ENCODE assay signal across 2 cellular contexts in the genomic region with DNA sequence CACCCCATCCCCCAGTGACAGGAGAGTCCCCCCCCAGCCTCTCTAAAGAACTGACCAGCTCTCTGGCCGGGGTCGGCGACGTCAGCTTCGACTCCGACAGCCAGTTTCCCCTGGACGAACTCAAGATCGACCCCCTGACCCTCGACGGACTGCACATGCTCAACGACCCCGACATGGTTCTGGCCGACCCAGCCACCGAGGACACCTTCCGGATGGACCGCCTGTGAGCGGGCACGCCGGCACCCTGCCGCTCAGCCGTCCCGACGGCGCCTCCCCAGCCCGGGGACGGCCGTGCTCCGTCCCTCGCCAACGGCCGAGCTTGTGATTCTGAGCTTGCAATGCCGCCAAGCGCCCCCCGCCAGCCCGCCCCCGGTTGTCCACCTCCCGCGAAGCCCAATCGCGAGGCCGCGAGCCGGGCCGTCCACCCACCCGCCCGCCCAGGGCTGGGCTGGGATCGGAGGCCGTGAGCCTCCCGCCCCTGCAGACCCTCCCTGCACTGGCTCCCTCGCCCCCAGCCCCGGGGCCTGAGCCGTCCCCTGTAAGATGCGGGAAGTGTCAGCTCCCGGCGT.
TF ChIP-seq lines count a peak whose summit lies in the region.

No MANE protein-coding gene starts in this region.

TF ChIP-seq in GM23338, 12 proteins besides CTCF, POLR2A, EP300 and RAD21:
- TF ChIP-seq JUNB (IDR thresholded peaks at IDR 0.05; ENCODE audit: unreplicated experiment) (no peak), EZH2 (IDR thresholded peaks at IDR 0.05; ENCODE audit: low read depth, unreplicated experiment) (no peak), NANOG (IDR thresholded peaks at IDR 0.05; ENCODE audit: borderline replicate concordance) (no peak), ZNF331 (CRISPR knock-in tag; IDR thresholded peaks at IDR 0.05; ENCODE audit: low read depth) (no peak), CREB1 (CRISPR knock-in tag; IDR thresholded peaks at IDR 0.05; ENCODE audit: low read depth) (no peak), STAT1 (IDR thresholded peaks at IDR 0.05; ENCODE audit: unreplicated experiment) (no peak), POLR2AphosphoS5 (IDR thresholded peaks at IDR 0.05; ENCODE audit: low read depth) (no peak), ZNF114 (CRISPR knock-in tag; IDR thresholded peaks at IDR 0.05) (no peak)
- TF ChIP-seq, protein P1, sequence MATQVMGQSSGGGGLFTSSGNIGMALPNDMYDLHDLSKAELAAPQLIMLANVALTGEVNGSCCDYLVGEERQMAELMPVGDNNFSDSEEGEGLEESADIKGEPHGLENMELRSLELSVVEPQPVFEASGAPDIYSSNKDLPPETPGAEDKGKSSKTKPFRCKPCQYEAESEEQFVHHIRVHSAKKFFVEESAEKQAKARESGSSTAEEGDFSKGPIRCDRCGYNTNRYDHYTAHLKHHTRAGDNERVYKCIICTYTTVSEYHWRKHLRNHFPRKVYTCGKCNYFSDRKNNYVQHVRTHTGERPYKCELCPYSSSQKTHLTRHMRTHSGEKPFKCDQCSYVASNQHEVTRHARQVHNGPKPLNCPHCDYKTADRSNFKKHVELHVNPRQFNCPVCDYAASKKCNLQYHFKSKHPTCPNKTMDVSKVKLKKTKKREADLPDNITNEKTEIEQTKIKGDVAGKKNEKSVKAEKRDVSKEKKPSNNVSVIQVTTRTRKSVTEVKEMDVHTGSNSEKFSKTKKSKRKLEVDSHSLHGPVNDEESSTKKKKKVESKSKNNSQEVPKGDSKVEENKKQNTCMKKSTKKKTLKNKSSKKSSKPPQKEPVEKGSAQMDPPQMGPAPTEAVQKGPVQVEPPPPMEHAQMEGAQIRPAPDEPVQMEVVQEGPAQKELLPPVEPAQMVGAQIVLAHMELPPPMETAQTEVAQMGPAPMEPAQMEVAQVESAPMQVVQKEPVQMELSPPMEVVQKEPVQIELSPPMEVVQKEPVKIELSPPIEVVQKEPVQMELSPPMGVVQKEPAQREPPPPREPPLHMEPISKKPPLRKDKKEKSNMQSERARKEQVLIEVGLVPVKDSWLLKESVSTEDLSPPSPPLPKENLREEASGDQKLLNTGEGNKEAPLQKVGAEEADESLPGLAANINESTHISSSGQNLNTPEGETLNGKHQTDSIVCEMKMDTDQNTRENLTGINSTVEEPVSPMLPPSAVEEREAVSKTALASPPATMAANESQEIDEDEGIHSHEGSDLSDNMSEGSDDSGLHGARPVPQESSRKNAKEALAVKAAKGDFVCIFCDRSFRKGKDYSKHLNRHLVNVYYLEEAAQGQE (IDR thresholded peaks at IDR 0.05; ENCODE audit: unreplicated experiment) = no peak
- TF ChIP-seq, protein P2, sequence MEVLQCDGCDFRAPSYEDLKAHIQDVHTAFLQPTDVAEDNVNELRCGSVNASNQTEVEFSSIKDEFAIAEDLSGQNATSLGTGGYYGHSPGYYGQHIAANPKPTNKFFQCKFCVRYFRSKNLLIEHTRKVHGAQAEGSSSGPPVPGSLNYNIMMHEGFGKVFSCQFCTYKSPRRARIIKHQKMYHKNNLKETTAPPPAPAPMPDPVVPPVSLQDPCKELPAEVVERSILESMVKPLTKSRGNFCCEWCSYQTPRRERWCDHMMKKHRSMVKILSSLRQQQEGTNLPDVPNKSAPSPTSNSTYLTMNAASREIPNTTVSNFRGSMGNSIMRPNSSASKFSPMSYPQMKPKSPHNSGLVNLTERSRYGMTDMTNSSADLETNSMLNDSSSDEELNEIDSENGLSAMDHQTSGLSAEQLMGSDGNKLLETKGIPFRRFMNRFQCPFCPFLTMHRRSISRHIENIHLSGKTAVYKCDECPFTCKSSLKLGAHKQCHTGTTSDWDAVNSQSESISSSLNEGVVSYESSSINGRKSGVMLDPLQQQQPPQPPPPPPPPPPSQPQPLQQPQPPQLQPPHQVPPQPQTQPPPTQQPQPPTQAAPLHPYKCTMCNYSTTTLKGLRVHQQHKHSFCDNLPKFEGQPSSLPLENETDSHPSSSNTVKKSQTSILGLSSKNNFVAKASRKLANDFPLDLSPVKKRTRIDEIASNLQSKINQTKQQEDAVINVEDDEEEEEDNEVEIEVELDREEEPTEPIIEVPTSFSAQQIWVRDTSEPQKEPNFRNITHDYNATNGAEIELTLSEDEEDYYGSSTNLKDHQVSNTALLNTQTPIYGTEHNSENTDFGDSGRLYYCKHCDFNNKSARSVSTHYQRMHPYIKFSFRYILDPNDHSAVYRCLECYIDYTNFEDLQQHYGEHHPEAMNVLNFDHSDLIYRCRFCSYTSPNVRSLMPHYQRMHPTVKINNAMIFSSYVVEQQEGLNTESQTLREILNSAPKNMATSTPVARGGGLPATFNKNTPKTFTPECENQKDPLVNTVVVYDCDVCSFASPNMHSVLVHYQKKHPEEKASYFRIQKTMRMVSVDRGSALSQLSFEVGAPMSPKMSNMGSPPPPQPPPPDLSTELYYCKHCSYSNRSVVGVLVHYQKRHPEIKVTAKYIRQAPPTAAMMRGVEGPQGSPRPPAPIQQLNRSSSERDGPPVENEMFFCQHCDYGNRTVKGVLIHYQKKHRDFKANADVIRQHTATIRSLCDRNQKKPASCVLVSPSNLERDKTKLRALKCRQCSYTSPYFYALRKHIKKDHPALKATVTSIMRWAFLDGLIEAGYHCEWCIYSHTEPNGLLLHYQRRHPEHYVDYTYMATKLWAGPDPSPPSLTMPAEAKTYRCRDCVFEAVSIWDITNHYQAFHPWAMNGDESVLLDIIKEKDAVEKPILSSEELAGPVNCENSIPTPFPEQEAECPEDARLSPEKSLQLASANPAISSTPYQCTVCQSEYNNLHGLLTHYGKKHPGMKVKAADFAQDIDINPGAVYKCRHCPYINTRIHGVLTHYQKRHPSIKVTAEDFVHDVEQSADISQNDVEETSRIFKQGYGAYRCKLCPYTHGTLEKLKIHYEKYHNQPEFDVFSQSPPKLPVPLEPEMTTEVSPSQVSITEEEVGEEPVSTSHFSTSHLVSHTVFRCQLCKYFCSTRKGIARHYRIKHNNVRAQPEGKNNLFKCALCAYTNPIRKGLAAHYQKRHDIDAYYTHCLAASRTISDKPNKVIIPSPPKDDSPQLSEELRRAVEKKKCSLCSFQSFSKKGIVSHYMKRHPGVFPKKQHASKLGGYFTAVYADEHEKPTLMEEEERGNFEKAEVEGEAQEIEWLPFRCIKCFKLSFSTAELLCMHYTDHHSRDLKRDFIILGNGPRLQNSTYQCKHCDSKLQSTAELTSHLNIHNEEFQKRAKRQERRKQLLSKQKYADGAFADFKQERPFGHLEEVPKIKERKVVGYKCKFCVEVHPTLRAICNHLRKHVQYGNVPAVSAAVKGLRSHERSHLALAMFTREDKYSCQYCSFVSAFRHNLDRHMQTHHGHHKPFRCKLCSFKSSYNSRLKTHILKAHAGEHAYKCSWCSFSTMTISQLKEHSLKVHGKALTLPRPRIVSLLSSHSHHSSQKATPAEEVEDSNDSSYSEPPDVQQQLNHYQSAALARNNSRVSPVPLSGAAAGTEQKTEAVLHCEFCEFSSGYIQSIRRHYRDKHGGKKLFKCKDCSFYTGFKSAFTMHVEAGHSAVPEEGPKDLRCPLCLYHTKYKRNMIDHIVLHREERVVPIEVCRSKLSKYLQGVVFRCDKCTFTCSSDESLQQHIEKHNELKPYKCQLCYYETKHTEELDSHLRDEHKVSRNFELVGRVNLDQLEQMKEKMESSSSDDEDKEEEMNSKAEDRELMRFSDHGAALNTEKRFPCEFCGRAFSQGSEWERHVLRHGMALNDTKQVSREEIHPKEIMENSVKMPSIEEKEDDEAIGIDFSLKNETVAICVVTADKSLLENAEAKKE (CRISPR knock-in tag; IDR thresholded peaks at IDR 0.05) = no peak

TF ChIP-seq in IMR-90, 13 proteins besides CTCF, POLR2A, EP300 and RAD21:
- TF ChIP-seq SMC3 (IDR thresholded peaks at IDR 0.05; ENCODE audit: low read depth, low read length) = no peak
- TF ChIP-seq FOS (IDR thresholded peaks at IDR 0.05; ENCODE audit: low read depth, low read length) = no peak
- TF ChIP-seq MAZ (IDR thresholded peaks at IDR 0.05; ENCODE audit: borderline replicate concordance, low read depth, low read length) = no peak
- TF ChIP-seq, protein P3, sequence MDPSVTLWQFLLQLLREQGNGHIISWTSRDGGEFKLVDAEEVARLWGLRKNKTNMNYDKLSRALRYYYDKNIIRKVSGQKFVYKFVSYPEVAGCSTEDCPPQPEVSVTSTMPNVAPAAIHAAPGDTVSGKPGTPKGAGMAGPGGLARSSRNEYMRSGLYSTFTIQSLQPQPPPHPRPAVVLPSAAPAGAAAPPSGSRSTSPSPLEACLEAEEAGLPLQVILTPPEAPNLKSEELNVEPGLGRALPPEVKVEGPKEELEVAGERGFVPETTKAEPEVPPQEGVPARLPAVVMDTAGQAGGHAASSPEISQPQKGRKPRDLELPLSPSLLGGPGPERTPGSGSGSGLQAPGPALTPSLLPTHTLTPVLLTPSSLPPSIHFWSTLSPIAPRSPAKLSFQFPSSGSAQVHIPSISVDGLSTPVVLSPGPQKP (IDR thresholded peaks at IDR 0.05; ENCODE audit: borderline replicate concordance, low read depth, low read length) = no peak
- no peak for TF ChIP-seq BHLHE40 (IDR thresholded peaks at IDR 0.05; ENCODE audit: low read depth, low read length)
- no peak for TF ChIP-seq NFE2L2 (IDR thresholded peaks at IDR 0.05; ENCODE audit: low read depth, low read length)
- no peak for TF ChIP-seq MXI1 (IDR thresholded peaks at IDR 0.05; ENCODE audit: borderline replicate concordance, low read depth, low read length)
- TF ChIP-seq RFX5 (IDR thresholded peaks at IDR 0.05; ENCODE audit: low read depth, low read length) = no peak
- no peak for TF ChIP-seq CEBPB (IDR thresholded peaks at IDR 0.05; ENCODE audit: low read depth, low read length)
- TF ChIP-seq, protein P4, sequence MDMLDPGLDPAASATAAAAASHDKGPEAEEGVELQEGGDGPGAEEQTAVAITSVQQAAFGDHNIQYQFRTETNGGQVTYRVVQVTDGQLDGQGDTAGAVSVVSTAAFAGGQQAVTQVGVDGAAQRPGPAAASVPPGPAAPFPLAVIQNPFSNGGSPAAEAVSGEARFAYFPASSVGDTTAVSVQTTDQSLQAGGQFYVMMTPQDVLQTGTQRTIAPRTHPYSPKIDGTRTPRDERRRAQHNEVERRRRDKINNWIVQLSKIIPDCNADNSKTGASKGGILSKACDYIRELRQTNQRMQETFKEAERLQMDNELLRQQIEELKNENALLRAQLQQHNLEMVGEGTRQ (IDR thresholded peaks at IDR 0.05; ENCODE audit: low read depth, low read length) = no peak
- TF ChIP-seq CHD1 (IDR thresholded peaks at IDR 0.05; ENCODE audit: low read depth, low read length) = no peak
TF ChIP-seq in IMR-90: peak in this region for 0.
